15 cellular contexts compared by ENCODE assay signal in the genomic region with DNA sequence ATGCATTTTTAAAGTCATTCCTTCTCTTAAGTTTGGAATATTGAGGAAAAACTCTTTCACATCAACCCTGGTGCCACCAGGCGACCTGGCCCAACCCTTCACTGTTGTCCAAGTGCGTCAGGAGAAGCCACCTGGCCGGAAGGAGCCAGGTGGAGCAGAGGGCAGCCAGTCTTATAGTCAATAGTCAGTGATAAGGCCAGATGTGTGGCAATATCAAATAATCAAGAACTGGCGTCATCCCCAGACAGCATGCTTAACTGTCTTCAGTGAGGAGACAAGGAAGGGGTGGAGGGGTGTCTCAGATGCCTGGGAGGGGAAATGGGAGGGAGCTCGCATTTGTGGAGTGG. TPM values are rescaled to one million over a fixed set of nuclear protein-coding genes. Genes with fewer than 3 reads are reported as not detected.
DNase-seq lines count a peak whose midpoint lies in the region; ATAC-seq and TF ChIP-seq lines count a peak whose summit lies in the region.
"Had no signal": no experiment of that assay in that cellular context is flagged by ENCODE, and none has a peak within 500 bp of the region (broad histone marks: within the 10 kb centered on the region; RNA-seq: fewer than 3 reads in every experiment).

No MANE protein-coding gene starts in this region.

- peaks cover 5% of the 10 kb centered on the region for H3K9me3 Mint-ChIP-seq in type B pancreatic cell
- H3K9me3 Mint-ChIP-seq: activated naive CD4-positive, alpha-beta T cell treated with anti-CD3 and anti-CD28 coated beads, Interleukin-2, amount 50 U/mL, for 24 hours; T-cell had no signal

- H3K4me3 Mint-ChIP-seq in type B pancreatic cell = no peak overlapping the region
- H3K4me3 Mint-ChIP-seq: activated naive CD4-positive, alpha-beta T cell treated with anti-CD3 and anti-CD28 coated beads, Interleukin-2, amount 50 U/mL, for 24 hours had no signal

- no peaks in the 10 kb centered on the region for H3K9me3 ChIP-seq in left ventricle myocardium inferior (replicated peaks)
- H3K9me3 ChIP-seq: A549, right atrium auricular region had no signal

- no peaks in the 10 kb centered on the region for H3K36me3 Mint-ChIP-seq in type B pancreatic cell
- H3K36me3 Mint-ChIP-seq: activated naive CD4-positive, alpha-beta T cell treated with anti-CD3 and anti-CD28 coated beads, Interleukin-2, amount 50 U/mL, for 24 hours; naive thymus-derived CD4-positive, alpha-beta T cell; T-cell had no signal

- H3K4me3 ChIP-seq in left ventricle myocardium inferior = no peak overlapping the region
- H3K4me3 ChIP-seq: A549, right atrium auricular region had no signal

- H3K27ac Mint-ChIP-seq in type B pancreatic cell = peak overlapping the region; percentile 82
- H3K27ac Mint-ChIP-seq: activated naive CD4-positive, alpha-beta T cell treated with anti-CD3 and anti-CD28 coated beads, Interleukin-2, amount 50 U/mL, for 24 hours had no signal

- TF ChIP-seq CTCF in left ventricle myocardium inferior (IDR thresholded peaks at IDR 0.05; ENCODE audit: borderline replicate concordance) (no peak), type B pancreatic cell (conservative IDR thresholded peaks at IDR 0.05) (no peak)

- H3K4me1 Mint-ChIP-seq in type B pancreatic cell (ENCODE audit: unreplicated experiment) = peaks cover 9% of the 10 kb centered on the region

- DNase-seq in left ventricle myocardium inferior = no peak
- DNase-seq in Right ventricle myocardium inferior (ENCODE audit: missing footprints) = no peak
- no peak for DNase-seq in caudate nucleus (lab: John Stamatoyannopoulos, UW)
- DNase-seq in mucosa of gallbladder (ENCODE audit: low spot score) = peak; percentile 51
- no peak for DNase-seq in type B pancreatic cell (ENCODE audit: extremely low spot score, unreplicated experiment)
- DNase-seq in COR-L47 (lab: John Stamatoyannopoulos, UW) = no peak
- no peak for DNase-seq in mesenteric fat pad (ENCODE audit: low spot score)
- no peak for DNase-seq in left ventricle myocardium superior
- DNase-seq: GDM1, NCI-H146 had no signal

- H3K27me3 Mint-ChIP-seq in type B pancreatic cell = no peaks in the 10 kb centered on the region
- H3K27me3 Mint-ChIP-seq: activated naive CD4-positive, alpha-beta T cell treated with anti-CD3 and anti-CD28 coated beads, Interleukin-2, amount 50 U/mL, for 24 hours; T-cell had no signal

- intact Hi-C loops in left ventricle myocardium inferior (cut with micrococcal nuclease) = no loop called here
- intact Hi-C loops in Right ventricle myocardium inferior (cut with DNase I) = no loop called here
- intact Hi-C loops in left ventricle myocardium superior (cut with micrococcal nuclease) = no loop called here

- peaks cover 17% of the 10 kb centered on the region for H3K4me1 ChIP-seq in left ventricle myocardium inferior

- ATAC-seq in Right ventricle myocardium inferior (no peak), left ventricle myocardium superior (no peak)

- H3K27ac ChIP-seq in left ventricle myocardium inferior (replicated peaks) (peak overlapping the region; percentile 59), caudate nucleus (ENCODE audit: low read depth, low read length) (peak overlapping the region; percentile 48)

- H3K27me3 ChIP-seq in left ventricle myocardium inferior (ENCODE audit: low read depth) = no peaks in the 10 kb centered on the region
- H3K27me3 ChIP-seq: right atrium auricular region had no signal

- H3K36me3 ChIP-seq in left ventricle myocardium inferior = no peaks in the 10 kb centered on the region
- H3K36me3 ChIP-seq: right atrium auricular region had no signal

RNA-seq across cellular contexts. Expression of a gene that starts 49.1 kb away (rescaled TPM):
- 9.7 TPM for total RNA-seq in left ventricle myocardium inferior
- 9.5 TPM for total RNA-seq in Right ventricle myocardium inferior
- total RNA-seq in mucosa of gallbladder = 165 TPM
- total RNA-seq in type B pancreatic cell (ENCODE audit: low replicate concordance) = 214 and 974 TPM in 2 replicates
- total RNA-seq in mesenteric fat pad = 1,900 TPM
- 25.4 TPM for total RNA-seq in left ventricle myocardium superior

RNA-seq across cellular contexts. Expression of a gene that starts 53.1 kb away (rescaled TPM):
- total RNA-seq in left ventricle myocardium inferior = 278 TPM
- total RNA-seq in Right ventricle myocardium inferior = 280 TPM
- 390 TPM for total RNA-seq in mucosa of gallbladder
- 273 and 303 TPM in 2 replicates for total RNA-seq in type B pancreatic cell (ENCODE audit: low replicate concordance)
- 330 TPM for total RNA-seq in mesenteric fat pad
- total RNA-seq in left ventricle myocardium superior = 266 TPM
